In the genomic region with DNA sequence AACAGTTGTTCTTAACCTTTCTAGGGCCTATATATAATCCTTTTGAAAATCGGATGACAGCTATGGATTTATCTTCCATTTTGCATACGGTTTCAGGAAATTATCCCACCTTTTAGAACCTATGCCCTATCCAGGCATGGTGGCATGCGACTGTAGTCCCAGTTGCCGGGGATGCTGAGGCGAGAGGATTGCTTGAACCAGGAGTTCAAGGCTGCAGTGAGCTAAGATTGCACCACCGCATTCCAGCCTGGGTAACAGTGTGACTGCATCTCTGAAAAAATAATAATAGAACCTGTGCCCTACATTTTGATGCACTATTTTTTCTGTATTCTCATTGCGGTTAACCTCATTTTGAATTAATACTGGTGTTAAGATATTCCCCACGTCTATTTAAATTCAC, we compare ENCODE assay signal across 28 cellular contexts.
"Had no signal": no experiment of that assay in that cellular context is flagged by ENCODE, and none has a peak within 500 bp of the region (broad histone marks: within the 10 kb centered on the region; RNA-seq: fewer than 3 reads in every experiment).

No MANE protein-coding gene starts in this region.

- H3K4me1 ChIP-seq: body of pancreas, colonic mucosa had no signal

- H3K4me1 Mint-ChIP-seq: activated B cell treated with CpG ODN at 0.5 μM for 24 hours, endodermal cell had no signal

- DNase-seq: activated B cell treated with CpG ODN at 0.5 μM for 24 hours; activated CD4-positive, alpha-beta T cell treated with anti-CD3 and anti-CD28 coated beads for 48 hours; activated CD4-positive, alpha-beta T cell treated with anti-CD3 and anti-CD28 coated beads, Interleukin-2, amount 50 U/mL, for 1 hour; activated CD4-positive, alpha-beta T cell treated with anti-CD3 and anti-CD28 coated beads, Interleukin-2, amount 50 U/mL, for 48 hours; activated CD8-positive, alpha-beta memory T cell treated with anti-CD3 and anti-CD28 coated beads, Interleukin-2, amount 50 U/mL, for 48 hours; activated gamma-delta T cell; activated naive CD4-positive, alpha-beta T cell; activated naive CD4-positive, alpha-beta T cell treated with anti-CD3 and anti-CD28 coated beads, Interleukin-2, amount 10 ng/mL, durations not matched to agents 7 days and 5 days; activated naive CD8-positive, alpha-beta T cell treated with anti-CD3 and anti-CD28 coated beads, Interleukin-2, amount 10 ng/mL, durations not matched to agents 7 days and 5 days; activated T-cell treated with anti-CD3 and anti-CD28 coated beads for 4 hours; activated T-cell treated with anti-CD3 and anti-CD28 coated beads, Interleukin-2, amount 50 U/mL, for 24 hours; activated T-cell treated with anti-CD3 and anti-CD28 coated beads, Interleukin-2, amount 50 U/mL, for 72 hours; amniotic stem cell; aorta; body of pancreas; caudate nucleus; colonic mucosa; effector memory CD4-positive, alpha-beta T cell; endodermal cell; T-helper 1 cell; T-helper 17 cell; T1000; WERI-Rb-1 had no signal

- H3K27ac ChIP-seq: body of pancreas, colonic mucosa, WERI-Rb-1 had no signal

- H3K4me3 Mint-ChIP-seq: activated B cell treated with CpG ODN at 0.5 μM for 24 hours; activated naive CD4-positive, alpha-beta T cell treated with anti-CD3 and anti-CD28 coated beads, Interleukin-2, amount 10 ng/mL, durations not matched to agents 7 days and 5 days; activated naive CD8-positive, alpha-beta T cell treated with anti-CD3 and anti-CD28 coated beads, Interleukin-2, amount 10 ng/mL, durations not matched to agents 7 days and 5 days; activated T-cell treated with anti-CD3 and anti-CD28 coated beads, Interleukin-2, amount 50 U/mL, for 24 hours; activated T-cell treated with anti-CD3 and anti-CD28 coated beads, Interleukin-2, amount 50 U/mL, for 72 hours; endodermal cell; T-helper 17 cell; T-helper 2 cell treated with Interferon-gamma antibody and Interleukin-4, amounts not matched to agents 5 μg/mL and 100 μg/mL, for 36 hours had no signal

- H3K9me3 Mint-ChIP-seq: activated B cell treated with CpG ODN at 0.5 μM for 24 hours; activated naive CD4-positive, alpha-beta T cell treated with anti-CD3 and anti-CD28 coated beads, Interleukin-2, amount 10 ng/mL, durations not matched to agents 7 days and 5 days; activated naive CD4-positive, alpha-beta T cell treated with anti-CD3 and anti-CD28 coated beads, Interleukin-2, amount 50 U/mL, for 72 hours; activated naive CD8-positive, alpha-beta T cell treated with anti-CD3 and anti-CD28 coated beads, Interleukin-2, amount 10 ng/mL, durations not matched to agents 7 days and 5 days; activated T-cell treated with anti-CD3 and anti-CD28 coated beads, Interleukin-2, amount 50 U/mL, for 24 hours; activated T-cell treated with anti-CD3 and anti-CD28 coated beads, Interleukin-2, amount 50 U/mL, for 72 hours; endodermal cell; T-helper 2 cell treated with Interferon-gamma antibody and Interleukin-4, amounts not matched to agents 5 μg/mL and 100 μg/mL, for 36 hours had no signal

- H3K9me3 ChIP-seq: body of pancreas, colonic mucosa had no signal

- H3K27me3 ChIP-seq: body of pancreas, colonic mucosa had no signal

- H3K4me3 ChIP-seq: body of pancreas, colonic mucosa had no signal

- H3K27me3 Mint-ChIP-seq: activated B cell treated with CpG ODN at 0.5 μM for 24 hours; activated naive CD4-positive, alpha-beta T cell treated with anti-CD3 and anti-CD28 coated beads, Interleukin-2, amount 10 ng/mL, durations not matched to agents 7 days and 5 days; activated naive CD8-positive, alpha-beta T cell treated with anti-CD3 and anti-CD28 coated beads, Interleukin-2, amount 10 ng/mL, durations not matched to agents 7 days and 5 days; activated T-cell treated with anti-CD3 and anti-CD28 coated beads, Interleukin-2, amount 50 U/mL, for 24 hours; T-helper 17 cell had no signal

- H3K27ac Mint-ChIP-seq: activated B cell treated with CpG ODN at 0.5 μM for 24 hours; activated naive CD4-positive, alpha-beta T cell treated with anti-CD3 and anti-CD28 coated beads, Interleukin-2, amount 10 ng/mL, durations not matched to agents 7 days and 5 days; activated naive CD4-positive, alpha-beta T cell treated with anti-CD3 and anti-CD28 coated beads, Interleukin-2, amount 50 U/mL, for 72 hours; activated naive CD8-positive, alpha-beta T cell treated with anti-CD3 and anti-CD28 coated beads, Interleukin-2, amount 10 ng/mL, durations not matched to agents 7 days and 5 days; activated T-cell treated with anti-CD3 and anti-CD28 coated beads, Interleukin-2, amount 50 U/mL, for 24 hours; activated T-cell treated with anti-CD3 and anti-CD28 coated beads, Interleukin-2, amount 50 U/mL, for 72 hours; endodermal cell; T-helper 17 cell had no signal

- ATAC-seq: activated CD4-positive, CD25-positive, alpha-beta regulatory T cell treated with anti-CD3 and anti-CD28 coated beads, Interleukin-2, amount 50 U/mL, for 24 hours; activated naive CD4-positive, alpha-beta T cell treated with anti-CD3 and anti-CD28 coated beads, Interleukin-2, amount 50 U/mL, for 72 hours; activated T-cell treated with anti-CD3 and anti-CD28 coated beads, Interleukin-2, amount 50 U/mL, for 72 hours; body of pancreas; esophagus mucosa; T-helper 17 cell had no signal

- FAIRE-seq: frontal cortex had no signal
